ENCODE assay signal across 1 cellular context in genomic region chr3:148006508-148006907, GRCh38.
TF ChIP-seq lines count a peak whose summit lies in the region.

No MANE protein-coding gene starts in this region.

TF ChIP-seq in GM12878, 131 proteins besides CTCF, POLR2A, EP300 and RAD21 (continued from another document):
- TF ChIP-seq IRF3 (IDR thresholded peaks at IDR 0.05) (no peak), BACH1 (IDR thresholded peaks at IDR 0.05; ENCODE audit: borderline replicate concordance) (no peak), NFYA (IDR thresholded peaks at IDR 0.05; ENCODE audit: borderline replicate concordance, low read depth, low read length) (no peak), PAX5 (IDR thresholded peaks at IDR 0.05; ENCODE audit: borderline replicate concordance, low read depth, low read length) (no peak), YBX1 (IDR thresholded peaks at IDR 0.05) (no peak), CREM (IDR thresholded peaks at IDR 0.05; ENCODE audit: low read depth) (no peak), GABPA (IDR thresholded peaks at IDR 0.05; ENCODE audit: low read depth) (no peak), HDGF (IDR thresholded peaks at IDR 0.05) (no peak)
TF ChIP-seq in GM12878: peak in this region for 0.
